Comparison of ENCODE assay signal across 1 cellular context in genomic region chr6:57221936-57222683, GRCh38.
TF ChIP-seq lines count a peak whose summit lies in the region.

Gene RAB23, minus strand, starts transcription at chr6:57222307. Its CDS starts 11,927 bp downstream, at chr6:57210380.

TF ChIP-seq in K562, 482 proteins besides CTCF, POLR2A, EP300 and RAD21 (continued from another document and continues in another):
- TF ChIP-seq ZNF511 (CRISPR knock-in tag; IDR thresholded peaks at IDR 0.05), result no peak
- TF ChIP-seq, protein P1, sequence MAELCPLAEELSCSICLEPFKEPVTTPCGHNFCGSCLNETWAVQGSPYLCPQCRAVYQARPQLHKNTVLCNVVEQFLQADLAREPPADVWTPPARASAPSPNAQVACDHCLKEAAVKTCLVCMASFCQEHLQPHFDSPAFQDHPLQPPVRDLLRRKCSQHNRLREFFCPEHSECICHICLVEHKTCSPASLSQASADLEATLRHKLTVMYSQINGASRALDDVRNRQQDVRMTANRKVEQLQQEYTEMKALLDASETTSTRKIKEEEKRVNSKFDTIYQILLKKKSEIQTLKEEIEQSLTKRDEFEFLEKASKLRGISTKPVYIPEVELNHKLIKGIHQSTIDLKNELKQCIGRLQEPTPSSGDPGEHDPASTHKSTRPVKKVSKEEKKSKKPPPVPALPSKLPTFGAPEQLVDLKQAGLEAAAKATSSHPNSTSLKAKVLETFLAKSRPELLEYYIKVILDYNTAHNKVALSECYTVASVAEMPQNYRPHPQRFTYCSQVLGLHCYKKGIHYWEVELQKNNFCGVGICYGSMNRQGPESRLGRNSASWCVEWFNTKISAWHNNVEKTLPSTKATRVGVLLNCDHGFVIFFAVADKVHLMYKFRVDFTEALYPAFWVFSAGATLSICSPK (IDR thresholded peaks at IDR 0.05; ENCODE audit: borderline replicate concordance), result no peak
- no peak for TF ChIP-seq ZNF586 (CRISPR knock-in tag; conservative IDR thresholded peaks at IDR 0.05)
- no peak for TF ChIP-seq KLF10 (CRISPR knock-in tag; IDR thresholded peaks at IDR 0.05)
- TF ChIP-seq NR2F6 (CRISPR knock-in tag; IDR thresholded peaks at IDR 0.05), result no peak
- TF ChIP-seq, protein P2, sequence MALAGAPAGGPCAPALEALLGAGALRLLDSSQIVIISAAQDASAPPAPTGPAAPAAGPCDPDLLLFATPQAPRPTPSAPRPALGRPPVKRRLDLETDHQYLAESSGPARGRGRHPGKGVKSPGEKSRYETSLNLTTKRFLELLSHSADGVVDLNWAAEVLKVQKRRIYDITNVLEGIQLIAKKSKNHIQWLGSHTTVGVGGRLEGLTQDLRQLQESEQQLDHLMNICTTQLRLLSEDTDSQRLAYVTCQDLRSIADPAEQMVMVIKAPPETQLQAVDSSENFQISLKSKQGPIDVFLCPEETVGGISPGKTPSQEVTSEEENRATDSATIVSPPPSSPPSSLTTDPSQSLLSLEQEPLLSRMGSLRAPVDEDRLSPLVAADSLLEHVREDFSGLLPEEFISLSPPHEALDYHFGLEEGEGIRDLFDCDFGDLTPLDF (CRISPR knock-in tag; IDR thresholded peaks at IDR 0.05), result no peak
- no peak for TF ChIP-seq ZC3H11A (IDR thresholded peaks at IDR 0.05; ENCODE audit: low read depth, low read length)
- no peak for TF ChIP-seq SRSF1 (IDR thresholded peaks at IDR 0.05; ENCODE audit: low read depth, low read length)
- TF ChIP-seq ARID2 (IDR thresholded peaks at IDR 0.05), result no peak
- no peak for TF ChIP-seq ARID1B (IDR thresholded peaks at IDR 0.05)
- TF ChIP-seq, protein P3, sequence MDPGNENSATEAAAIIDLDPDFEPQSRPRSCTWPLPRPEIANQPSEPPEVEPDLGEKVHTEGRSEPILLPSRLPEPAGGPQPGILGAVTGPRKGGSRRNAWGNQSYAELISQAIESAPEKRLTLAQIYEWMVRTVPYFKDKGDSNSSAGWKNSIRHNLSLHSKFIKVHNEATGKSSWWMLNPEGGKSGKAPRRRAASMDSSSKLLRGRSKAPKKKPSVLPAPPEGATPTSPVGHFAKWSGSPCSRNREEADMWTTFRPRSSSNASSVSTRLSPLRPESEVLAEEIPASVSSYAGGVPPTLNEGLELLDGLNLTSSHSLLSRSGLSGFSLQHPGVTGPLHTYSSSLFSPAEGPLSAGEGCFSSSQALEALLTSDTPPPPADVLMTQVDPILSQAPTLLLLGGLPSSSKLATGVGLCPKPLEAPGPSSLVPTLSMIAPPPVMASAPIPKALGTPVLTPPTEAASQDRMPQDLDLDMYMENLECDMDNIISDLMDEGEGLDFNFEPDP (CRISPR knock-in tag; IDR thresholded peaks at IDR 0.05), result no peak
- TF ChIP-seq, protein P4, sequence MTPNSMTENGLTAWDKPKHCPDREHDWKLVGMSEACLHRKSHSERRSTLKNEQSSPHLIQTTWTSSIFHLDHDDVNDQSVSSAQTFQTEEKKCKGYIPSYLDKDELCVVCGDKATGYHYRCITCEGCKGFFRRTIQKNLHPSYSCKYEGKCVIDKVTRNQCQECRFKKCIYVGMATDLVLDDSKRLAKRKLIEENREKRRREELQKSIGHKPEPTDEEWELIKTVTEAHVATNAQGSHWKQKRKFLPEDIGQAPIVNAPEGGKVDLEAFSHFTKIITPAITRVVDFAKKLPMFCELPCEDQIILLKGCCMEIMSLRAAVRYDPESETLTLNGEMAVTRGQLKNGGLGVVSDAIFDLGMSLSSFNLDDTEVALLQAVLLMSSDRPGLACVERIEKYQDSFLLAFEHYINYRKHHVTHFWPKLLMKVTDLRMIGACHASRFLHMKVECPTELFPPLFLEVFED (CRISPR knock-in tag; conservative IDR thresholded peaks at IDR 0.05), result no peak
- no peak for TF ChIP-seq SREBF1 (IDR thresholded peaks at IDR 0.05; ENCODE audit: borderline replicate concordance, low read depth, low read length)
- no peak for TF ChIP-seq PPARD (CRISPR knock-in tag; IDR thresholded peaks at IDR 0.05)
- peak; percentile 21; the same call in 1 of the 2 replicates for TF ChIP-seq ZNF274 (IDR thresholded peaks at IDR 0.05; ENCODE audit: borderline replicate concordance, low read depth, low read length)
- no peak for TF ChIP-seq NR2C2 (CRISPR knock-in tag; IDR thresholded peaks at IDR 0.05)
- no peak for TF ChIP-seq NR2C2 (tag; IDR thresholded peaks at IDR 0.05)
- TF ChIP-seq TAF1 (IDR thresholded peaks at IDR 0.05; ENCODE audit: control insufficient read depth, extremely low read depth, insufficient read depth, low read length, severe bottlenecking), result peak; percentile 54
- TF ChIP-seq ZFP91 (CRISPR knock-in tag; IDR thresholded peaks at IDR 0.05), result no peak
- no peak for TF ChIP-seq SNIP1 (IDR thresholded peaks at IDR 0.05; ENCODE audit: low read depth)
- no peak for TF ChIP-seq ZNF143 (CRISPR knock-in tag; IDR thresholded peaks at IDR 0.05)
- peak; percentile 72 for TF ChIP-seq KDM5B (IDR thresholded peaks at IDR 0.05; ENCODE audit: insufficient replicate concordance, low read depth, low read length)
- peak; percentile 64; the same call in 1 of the 2 replicates for TF ChIP-seq RB1 (IDR thresholded peaks at IDR 0.05; ENCODE audit: low read depth)
- TF ChIP-seq ZBED1 (IDR thresholded peaks at IDR 0.05), result no peak
- no peak for TF ChIP-seq MCM5 (IDR thresholded peaks at IDR 0.05; ENCODE audit: low read depth)
- no peak for TF ChIP-seq FOXJ2 (tag; IDR thresholded peaks at IDR 0.05)
- TF ChIP-seq ASH1L (IDR thresholded peaks at IDR 0.05; ENCODE audit: borderline replicate concordance, low read depth, partially characterized antibody), result no peak
- TF ChIP-seq CUX1 (CRISPR knock-in tag; IDR thresholded peaks at IDR 0.05), result no peak
- 0 out of 2 replicates have a peak, but pooled peaks have one; percentile 17 for TF ChIP-seq GATAD2B (IDR thresholded peaks at IDR 0.05; ENCODE audit: borderline replicate concordance)
- TF ChIP-seq, protein P5, sequence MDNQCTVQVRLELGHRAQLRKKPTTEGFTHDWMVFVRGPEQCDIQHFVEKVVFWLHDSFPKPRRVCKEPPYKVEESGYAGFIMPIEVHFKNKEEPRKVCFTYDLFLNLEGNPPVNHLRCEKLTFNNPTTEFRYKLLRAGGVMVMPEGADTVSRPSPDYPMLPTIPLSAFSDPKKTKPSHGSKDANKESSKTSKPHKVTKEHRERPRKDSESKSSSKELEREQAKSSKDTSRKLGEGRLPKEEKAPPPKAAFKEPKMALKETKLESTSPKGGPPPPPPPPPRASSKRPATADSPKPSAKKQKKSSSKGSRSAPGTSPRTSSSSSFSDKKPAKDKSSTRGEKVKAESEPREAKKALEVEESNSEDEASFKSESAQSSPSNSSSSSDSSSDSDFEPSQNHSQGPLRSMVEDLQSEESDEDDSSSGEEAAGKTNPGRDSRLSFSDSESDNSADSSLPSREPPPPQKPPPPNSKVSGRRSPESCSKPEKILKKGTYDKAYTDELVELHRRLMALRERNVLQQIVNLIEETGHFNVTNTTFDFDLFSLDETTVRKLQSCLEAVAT (IDR thresholded peaks at IDR 0.05), result no peak
- TF ChIP-seq SIN3B (IDR thresholded peaks at IDR 0.05; ENCODE audit: low read depth), result peak; percentile 44; the same call in 1 of the 2 replicates
- no peak for TF ChIP-seq HNRNPLL (IDR thresholded peaks at IDR 0.05; ENCODE audit: low read depth, low read length, poor library complexity, severe bottlenecking)
- TF ChIP-seq CHCHD3 (CRISPR knock-in tag; IDR thresholded peaks at IDR 0.05), result no peak
- TF ChIP-seq ELF4 (CRISPR knock-in tag; IDR thresholded peaks at IDR 0.05), result no peak
- TF ChIP-seq SAFB2 (IDR thresholded peaks at IDR 0.05; ENCODE audit: borderline replicate concordance, low read depth, low read length, severe bottlenecking), result no peak
- no peak for TF ChIP-seq POLR3A (IDR thresholded peaks at IDR 0.05; ENCODE audit: borderline replicate concordance, extremely low read depth, insufficient read depth, insufficient read length)
- no peak for TF ChIP-seq PHB2 (IDR thresholded peaks at IDR 0.05; ENCODE audit: low read depth)
- TF ChIP-seq ZNF217 (CRISPR knock-in tag; IDR thresholded peaks at IDR 0.05), result no peak
- 0 out of 2 replicates have a peak, but pooled peaks have one; percentile 2 for TF ChIP-seq RREB1 (CRISPR knock-in tag; IDR thresholded peaks at IDR 0.05)
